ENCODE assay signal across 8 cellular contexts in the genomic region with DNA sequence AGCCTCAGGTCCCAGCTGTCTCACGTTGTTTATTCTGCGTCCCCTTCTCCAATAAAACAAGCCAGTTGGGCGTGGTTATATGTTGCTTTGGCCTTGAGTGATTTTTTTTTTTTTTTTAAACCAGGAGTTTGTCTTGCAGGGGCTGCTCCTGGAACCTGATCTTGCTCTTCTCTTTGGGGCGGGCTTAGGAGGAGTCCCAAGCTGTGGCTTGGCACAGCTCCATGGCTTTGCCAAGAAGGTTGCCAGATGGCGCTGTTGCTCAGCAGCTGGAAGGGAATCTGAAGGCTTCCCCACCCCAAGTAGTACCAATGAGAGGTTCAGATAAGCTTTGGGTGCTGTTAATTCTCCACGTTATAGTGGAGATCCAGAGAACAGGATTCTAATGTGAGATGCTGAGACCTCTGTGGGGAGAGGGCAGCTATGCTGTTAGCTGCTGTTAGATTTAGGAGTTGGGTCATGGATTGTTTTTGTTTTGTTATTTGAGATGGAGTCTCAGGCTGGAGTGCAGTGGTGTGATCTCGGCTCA. TPM values are rescaled to one million over a fixed set of nuclear protein-coding genes. Genes with fewer than 3 reads are reported as not detected.
DNase-seq lines count a peak whose midpoint lies in the region; ATAC-seq and TF ChIP-seq lines count a peak whose summit lies in the region.

No MANE protein-coding gene starts in this region.

- ATAC-seq in left cardiac atrium, result peak; percentile 41 to 70
- no peak for ATAC-seq in GM21786 (IDR thresholded peaks at IDR 0.05; ENCODE audit: unreplicated experiment)
- ATAC-seq in GM18858 (IDR thresholded peaks at IDR 0.05; ENCODE audit: unreplicated experiment), result no peak

- peak; percentile 82 for TF ChIP-seq CTCF in GM10266 (IDR thresholded peaks at IDR 0.05; ENCODE audit: control insufficient read depth, insufficient read depth, low read depth, missing control alignments)

- DNase-seq in GM10266 (ENCODE audit: extremely low spot score) (peak; percentile 78), NCI-H2029 (lab: John Stamatoyannopoulos, UW) (peak; percentile 88), T-helper 1 cell (peak; percentile 64 to 83 (median 81)), amniotic stem cell (lab: John Stamatoyannopoulos, UW) (peak; percentile 91), left cardiac atrium (peak; percentile 89), renal cortical epithelial cell (ENCODE audit: low read depth) (peak; percentile 85)

- intact Hi-C loops in left cardiac atrium (cut with DNase I), result loop anchor here (5.0 to 10.0 kb wide), 2 partner anchors 98 to 100 kb away; a partner anchor contains a TSS

RNA-seq across cellular contexts. Expression of a gene that starts 2.0 kb away (rescaled TPM):
- total RNA-seq in left cardiac atrium (10 to 100 TPM; 23.8 to 25.8 TPM), renal cortical epithelial cell (0.17 TPM in 1 of 2 replicates, not detected in the other)

RNA-seq across cellular contexts. Expression of a gene that starts 18.6 kb away (rescaled TPM):
- total RNA-seq in left cardiac atrium (100 to 1,000 TPM; 102 to 125 TPM), renal cortical epithelial cell (174 and 201 TPM in 2 replicates)

RNA-seq across cellular contexts. Expression of a gene that starts 21.5 kb away (rescaled TPM):
- total RNA-seq in left cardiac atrium (10 to 100 TPM; 59.6 to 61.2 TPM), renal cortical epithelial cell (37.0 and 68.8 TPM in 2 replicates)

RNA-seq across cellular contexts. Expression of a gene that starts 21.5 kb away (rescaled TPM):
- 10 to 100 TPM; 58.8 to 82.0 TPM for total RNA-seq in left cardiac atrium
- 39.2 and 107 TPM in 2 replicates for total RNA-seq in renal cortical epithelial cell

RNA-seq across cellular contexts. Expression of a gene that starts 25.8 kb away (rescaled TPM):
- 10 to 100 TPM; 49.2 to 49.3 TPM for total RNA-seq in left cardiac atrium
- 2.6 and 9.2 TPM in 2 replicates for total RNA-seq in renal cortical epithelial cell

Comparison
In these comparisons a context has a peak if more than half of its experiments do, and no peak if none do; other contexts are left out.
1. ATAC-seq: peak in left cardiac atrium (2 of 2); none in GM21786 (single experiment) and GM18858 (single experiment).
2. RNA of a gene that starts 2.0 kb away (total RNA-seq): 23.8 to 25.8 TPM in left cardiac atrium; 0.17 TPM in renal cortical epithelial cell; every median in the first group is over 10 times any median in the second.
3. Peak in every context shown above with its lines, with median percentiles within 50 percentile points of each other: DNase-seq.